Comparison of ENCODE assay signal across 21 cellular contexts in genomic region chr9:137163805-137164204, GRCh38. TPM values are rescaled to one million over a fixed set of nuclear protein-coding genes. Genes with fewer than 3 reads are reported as not detected.
DNase-seq lines count a peak whose midpoint lies in the region; ATAC-seq and TF ChIP-seq lines count a peak whose summit lies in the region.
"Had no signal": no experiment of that assay in that cellular context is flagged by ENCODE, and none has a peak within 500 bp of the region (broad histone marks: within the 10 kb centered on the region; RNA-seq: fewer than 3 reads in every experiment).

No MANE protein-coding gene starts in this region.

- no peak for TF ChIP-seq CTCF in MCF 10A (IDR thresholded peaks at IDR 0.05; ENCODE audit: unreplicated experiment)
- TF ChIP-seq CTCF in breast epithelium (IDR thresholded peaks at IDR 0.05), result no peak
- TF ChIP-seq CTCF in endodermal cell (conservative IDR thresholded peaks at IDR 0.05), result no peak

- H3K9me3 Mint-ChIP-seq in MCF 10A (ENCODE audit: unreplicated experiment), result no peaks in the 10 kb centered on the region
- H3K9me3 Mint-ChIP-seq in endodermal cell, result no peaks in the 10 kb centered on the region
- H3K9me3 Mint-ChIP-seq in stimulated activated naive B cell treated with anti-CD40 and anti-IgM and Interleukin-4, amounts not matched to agents 10 μg/mL and 1 μg/mL and 100 μg/mL, for 72 hours, result no peaks in the 10 kb centered on the region
- H3K9me3 Mint-ChIP-seq: CD4-positive, alpha-beta T cell had no signal

- H3K4me1 ChIP-seq in breast epithelium (peaks cover 13 to 19% of the 10 kb centered on the region in 2 donors), NT2/D1 (ENCODE audit: insufficient read depth, insufficient read length) (peaks cover 26% of the 10 kb centered on the region), endodermal cell (ENCODE audit: control insufficient read depth, insufficient read depth, low read length) (no peaks in the 10 kb centered on the region)

- ATAC-seq in stimulated activated naive B cell treated with anti-CD40 and anti-IgM and Interleukin-4, amounts not matched to agents 10 μg/mL and 1 μg/mL and 100 μg/mL, for 72 hours (replicated peaks), result no peak
- ATAC-seq in GM21737 (IDR thresholded peaks at IDR 0.05; ENCODE audit: unreplicated experiment) (no peak), GM18861 (IDR thresholded peaks at IDR 0.05; ENCODE audit: unreplicated experiment) (no peak)
- ATAC-seq: HepG2, PC-3 had no signal

- CTCF ChIA-PET in MCF 10A (lab: Yijun Ruan, JAX), result interaction anchor here (0.5 to 1.0 kb wide), 2 partner anchors 67 to 73 kb away, joined by 3 read pairs; partner anchors contain the start of gene SLC34A3

- POLR2A ChIA-PET in MCF 10A (lab: Yijun Ruan, JAX), result no interaction called here

- H3K4me1 Mint-ChIP-seq in MCF 10A (ENCODE audit: insufficient read depth, unreplicated experiment) (no peaks in the 10 kb centered on the region), endodermal cell (no peaks in the 10 kb centered on the region)
- H3K4me1 Mint-ChIP-seq in stimulated activated naive B cell treated with anti-CD40 and anti-IgM and Interleukin-4, amounts not matched to agents 10 μg/mL and 1 μg/mL and 100 μg/mL, for 72 hours, result peaks cover 11 to 21% of the 10 kb centered on the region in 2 donors

- no peak overlapping the region for H3K27ac Mint-ChIP-seq in MCF 10A (ENCODE audit: low read depth, unreplicated experiment)
- H3K27ac Mint-ChIP-seq in endodermal cell, result no peak overlapping the region
- H3K27ac Mint-ChIP-seq in stimulated activated naive B cell treated with anti-CD40 and anti-IgM and Interleukin-4, amounts not matched to agents 10 μg/mL and 1 μg/mL and 100 μg/mL, for 72 hours, result peak overlapping the region; percentile 83
- H3K27ac Mint-ChIP-seq: CD4-positive, alpha-beta T cell had no signal

- no peaks in the 10 kb centered on the region for H3K9me3 ChIP-seq in breast epithelium
- no peaks in the 10 kb centered on the region for H3K9me3 ChIP-seq in NT2/D1 (ENCODE audit: insufficient read depth, low read length)
- H3K9me3 ChIP-seq in endodermal cell (ENCODE audit: control insufficient read depth, low read length), result no peaks in the 10 kb centered on the region
- H3K9me3 ChIP-seq: SK-N-SH had no signal

- peaks cover 27 to 99% of the 10 kb centered on the region in 2 donors for H3K27me3 ChIP-seq in breast epithelium
- peaks cover 96% of the 10 kb centered on the region for H3K27me3 ChIP-seq in NT2/D1 (ENCODE audit: insufficient read depth, insufficient read length)
- H3K27me3 ChIP-seq in endodermal cell (ENCODE audit: control insufficient read depth, insufficient read depth, low read length, poor library complexity, severe bottlenecking), result peaks cover 100% of the 10 kb centered on the region

- H3K27me3 Mint-ChIP-seq in MCF 10A (ENCODE audit: insufficient read depth, unreplicated experiment), result peaks cover 24% of the 10 kb centered on the region
- H3K27me3 Mint-ChIP-seq in endodermal cell (ENCODE audit: insufficient read depth), result peaks cover 94% of the 10 kb centered on the region
- peaks cover 59 to 77% of the 10 kb centered on the region in 2 donors for H3K27me3 Mint-ChIP-seq in stimulated activated naive B cell treated with anti-CD40 and anti-IgM and Interleukin-4, amounts not matched to agents 10 μg/mL and 1 μg/mL and 100 μg/mL, for 72 hours

- no peaks in the 10 kb centered on the region for H3K36me3 ChIP-seq in breast epithelium
- H3K36me3 ChIP-seq in NT2/D1 (ENCODE audit: insufficient read depth, insufficient read length, low read length), result no peaks in the 10 kb centered on the region
- no peaks in the 10 kb centered on the region for H3K36me3 ChIP-seq in endodermal cell (ENCODE audit: control insufficient read depth, insufficient read depth, low read length)

- BruUV-seq in MCF 10A (replicated peaks; lab: Mats Ljungman, UMichigan), result no TSS peak

- 91 to 96% methylated on average over 16 to 22 of the region's 22 CpGs for WGBS in endodermal cell (ENCODE audit: insufficient coverage in 1 of 2, insufficient read length in 1 of 2), 2 experiments

- H3K9ac ChIP-seq in NT2/D1 (ENCODE audit: insufficient read length, low read depth) (peak overlapping the region; percentile 32), endodermal cell (ENCODE audit: extremely low read depth, low read length, poor library complexity, severe bottlenecking) (no peak overlapping the region)
- H3K9ac ChIP-seq: SK-N-SH had no signal

- H3K4me3 ChIP-seq in breast epithelium (peak overlapping the region in 1 of 3 donors; percentile 66), NT2/D1 (ENCODE audit: insufficient read length, low read depth) (no peak overlapping the region), endodermal cell (ENCODE audit: low read length) (no peak overlapping the region)

- H3K27ac ChIP-seq in breast epithelium, result no peak overlapping the region
- H3K27ac ChIP-seq in endodermal cell (ENCODE audit: low read depth, low read length), result no peak overlapping the region

- intact Hi-C loops in MCF 10A (cut with micrococcal nuclease) (no loop called here), breast epithelium (cut with DNase I; ENCODE audit: low total_unique reads) (no loop called here)

- no peak for TF ChIP-seq POLR2A in breast epithelium (IDR thresholded peaks at IDR 0.05)

- H3K36me3 Mint-ChIP-seq in MCF 10A (ENCODE audit: insufficient read depth, unreplicated experiment) (no peaks in the 10 kb centered on the region), endodermal cell (ENCODE audit: low read depth) (no peaks in the 10 kb centered on the region)
- no peaks in the 10 kb centered on the region for H3K36me3 Mint-ChIP-seq in stimulated activated naive B cell treated with anti-CD40 and anti-IgM and Interleukin-4, amounts not matched to agents 10 μg/mL and 1 μg/mL and 100 μg/mL, for 72 hours

- DNase-seq in MCF 10A (ENCODE audit: unreplicated experiment) (no peak), breast epithelium (ENCODE audit: low spot score in 2 of 2) (no peak), NT2/D1 (ENCODE audit: low read depth, low spot score) (no peak), endodermal cell (no peak), NCI-H1930 (lab: John Stamatoyannopoulos, UW) (no peak)
- DNase-seq in stimulated activated naive B cell treated with anti-CD40 and anti-IgM and Interleukin-4, amounts not matched to agents 10 μg/mL and 1 μg/mL and 100 μg/mL, for 72 hours, result no peak
- DNase-seq: CD4-positive, alpha-beta T cell; HCEC 1CT; NCI-H1417 treated with DMSO at 0.1 percent for 48 hours; NCI-H187 treated with DMSO at 0.1 percent for 48 hours; NCI-H345; NCI-H524 treated with DMSO at 0.1 percent for 48 hours; PC-3; SHP77 treated with DMSO at 0.1 percent for 48 hours; SK-N-SH had no signal

- H3K4me3 Mint-ChIP-seq in MCF 10A (ENCODE audit: unreplicated experiment) (peak overlapping the region; percentile 68), endodermal cell (peak overlapping the region; percentile 32)
- peak overlapping the region in 1 of 2 donors; percentile 29 for H3K4me3 Mint-ChIP-seq in stimulated activated naive B cell treated with anti-CD40 and anti-IgM and Interleukin-4, amounts not matched to agents 10 μg/mL and 1 μg/mL and 100 μg/mL, for 72 hours
- H3K4me3 Mint-ChIP-seq: CD4-positive, alpha-beta T cell had no signal

RNA-seq across cellular contexts. Expression of gene LRRC26, which starts 6.0 kb away (rescaled TPM):
- not detected in 2 replicates for total RNA-seq in MCF 10A (2022)
- total RNA-seq in breast epithelium, result 1 to 10 TPM in 2 of 3 donors, not detected in 1; 7.8 to 9.2 TPM
- total RNA-seq in endodermal cell, result under 1 TPM in 1 of 2 donors, not detected in 1; 0.53 TPM
- polyA plus RNA-seq in endodermal cell (2013, experiment 1 of 2), result 0.39 TPM
- not detected for polyA plus RNA-seq in endodermal cell (2013, experiment 2 of 2)
- total RNA-seq: A172; CD4-positive, alpha-beta T cell; HepG2; M059J had no signal
- polyA plus RNA-seq: BJ, HepG2, SK-N-SH had no signal

RNA-seq across cellular contexts. Expression of gene TMEM210, which starts 8.1 kb away (rescaled TPM):
- total RNA-seq in MCF 10A (2022), result not detected in 2 replicates
- total RNA-seq in breast epithelium, result not detected
- total RNA-seq in endodermal cell, result under 1 TPM in 1 of 2 donors, not detected in 1; 0.62 TPM
- polyA plus RNA-seq in endodermal cell (2013, experiment 1 of 2), result not detected
- not detected for polyA plus RNA-seq in endodermal cell (2013, experiment 2 of 2)
- total RNA-seq: A172; CD4-positive, alpha-beta T cell; HepG2; M059J; PC-3 had no signal
- polyA plus RNA-seq: BJ, HepG2, SK-N-SH had no signal

RNA-seq across cellular contexts. Expression of gene ANAPC2, which starts 24.6 kb away (rescaled TPM):
- 42.1 and 43.6 TPM in 2 replicates for total RNA-seq in MCF 10A (2022)
- 10 to 100 TPM; 32.0 to 35.7 (median 32.9) TPM for total RNA-seq in breast epithelium
- 10 to 100 TPM; 66.5 to 69.2 TPM for total RNA-seq in endodermal cell
- polyA plus RNA-seq in endodermal cell (2013, experiment 1 of 2), result 40.0 TPM
- polyA plus RNA-seq in endodermal cell (2013, experiment 2 of 2), result 33.2 TPM

RNA-seq across cellular contexts. Expression of gene SSNA1, which starts 24.7 kb away (rescaled TPM):
- total RNA-seq in MCF 10A (2022) (81.4 and 82.6 TPM in 2 replicates), breast epithelium (10 to 100 TPM; 75.0 to 92.8 (median 82.7) TPM), endodermal cell (10 to 100 TPM; 66.5 to 67.7 TPM)
- 58.8 TPM for polyA plus RNA-seq in endodermal cell (2013, experiment 1 of 2)
- 62.8 TPM for polyA plus RNA-seq in endodermal cell (2013, experiment 2 of 2)

RNA-seq across cellular contexts. Expression of gene GRIN1, which starts 24.9 kb away (rescaled TPM):
- 0.61 and 1.4 TPM in 2 replicates for total RNA-seq in MCF 10A (2022)
- total RNA-seq in breast epithelium, result 1 to 10 TPM in 2 of 3 donors, not detected in 1; 1.3 to 1.9 TPM
- total RNA-seq in endodermal cell, result under 1 TPM; 0.35 to 0.73 TPM
- polyA plus RNA-seq in endodermal cell (2013, experiment 1 of 2), result 0.04 TPM
- 0.12 TPM for polyA plus RNA-seq in endodermal cell (2013, experiment 2 of 2)
- total RNA-seq: A172; CD4-positive, alpha-beta T cell; HepG2; M059J had no signal
- polyA plus RNA-seq: SK-N-SH had no signal
